ENCODE assay signal across 12 cellular contexts in the genomic region with DNA sequence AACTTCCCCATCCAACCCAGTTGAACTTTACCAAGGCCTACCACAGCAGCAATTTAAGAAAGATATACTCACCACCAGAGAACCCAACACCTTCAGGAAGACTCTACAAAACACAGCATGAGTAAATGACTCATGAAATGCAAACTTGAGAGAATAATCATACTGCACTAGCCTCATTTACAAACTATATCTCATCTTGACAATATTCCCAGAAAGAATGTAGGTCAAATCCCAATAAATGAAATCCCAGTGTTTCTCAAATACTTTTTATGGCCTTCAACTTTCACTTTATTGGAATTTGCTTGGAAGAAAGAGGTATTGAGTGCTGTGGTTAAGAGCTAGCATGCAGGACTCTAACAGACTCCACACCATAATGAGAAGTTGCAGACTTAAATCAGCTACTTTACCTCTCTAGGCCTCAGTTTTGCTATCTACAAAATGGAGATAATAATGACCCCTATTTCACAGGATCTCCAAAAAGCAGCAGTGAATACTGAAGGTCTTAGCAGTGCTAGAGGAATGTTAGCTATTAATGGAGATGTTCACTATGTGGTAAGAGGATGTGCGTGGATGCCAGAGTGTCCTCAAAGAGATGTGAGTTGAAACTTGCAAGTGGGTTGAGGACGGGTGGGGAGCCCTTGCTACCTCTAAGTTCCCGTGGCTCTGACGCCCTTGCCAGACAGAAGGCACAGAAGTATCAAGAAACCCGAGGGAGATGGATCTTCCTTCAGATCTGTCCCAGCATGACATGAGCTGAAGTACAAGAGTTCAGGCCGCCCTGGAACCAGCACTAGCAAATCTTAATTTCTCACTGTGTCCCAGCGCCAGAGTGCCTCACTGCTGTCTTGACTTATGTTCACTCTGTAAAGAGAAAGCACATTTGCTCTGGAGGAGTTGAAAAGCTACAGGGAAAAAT. TPM values are rescaled to one million over a fixed set of nuclear protein-coding genes. Genes with fewer than 3 reads are reported as not detected.
DNase-seq lines count a peak whose midpoint lies in the region; ATAC-seq and TF ChIP-seq lines count a peak whose summit lies in the region.
"Had no signal": no experiment of that assay in that cellular context is flagged by ENCODE, and none has a peak within 500 bp of the region (broad histone marks: within the 10 kb centered on the region; RNA-seq: fewer than 3 reads in every experiment).

No MANE protein-coding gene starts in this region.

- no peaks in the 10 kb centered on the region for H3K9me3 Mint-ChIP-seq in CD4-positive, alpha-beta T cell
- no peaks in the 10 kb centered on the region for H3K9me3 Mint-ChIP-seq in activated naive CD8-positive, alpha-beta T cell treated with anti-CD3 and anti-CD28 coated beads, Interleukin-2, amount 10 ng/mL, durations not matched to agents 7 days and 5 days
- H3K9me3 Mint-ChIP-seq: dendritic cell treated with granulocyte-macrophage colony-stimulating factor and Interleukin-4, amounts not matched to agents 40 ng/mL and 50 ng/mL, for 4 days had no signal

- no peaks in the 10 kb centered on the region for H3K27me3 ChIP-seq in CD4-positive, alpha-beta T cell (ENCODE audit: control insufficient read depth, insufficient read depth, low read length)
- H3K27me3 ChIP-seq in HCT116 (ENCODE audit: insufficient read depth, low read length) (no peaks in the 10 kb centered on the region), left lung (no peaks in the 10 kb centered on the region)
- H3K27me3 ChIP-seq: heart left ventricle had no signal

- H2AFZ ChIP-seq in HCT116 (ENCODE audit: low read depth, low read length, poor library complexity, severe bottlenecking): no peak overlapping the region

- peak overlapping the region; percentile 91 for H3K27ac Mint-ChIP-seq in CD4-positive, alpha-beta T cell
- H3K27ac Mint-ChIP-seq in activated naive CD8-positive, alpha-beta T cell treated with anti-CD3 and anti-CD28 coated beads, Interleukin-2, amount 10 ng/mL, durations not matched to agents 7 days and 5 days: peak overlapping the region; percentile 76
- H3K27ac Mint-ChIP-seq: dendritic cell treated with granulocyte-macrophage colony-stimulating factor and Interleukin-4, amounts not matched to agents 40 ng/mL and 50 ng/mL, for 4 days had no signal

- H3K36me3 ChIP-seq in HCT116 (ENCODE audit: control insufficient read depth in 1 of 2, insufficient read depth in 2 of 2, low read length in 2 of 2) (no peaks in the 10 kb centered on the region), left lung (no peaks in the 10 kb centered on the region)

- H3K36me3 Mint-ChIP-seq in CD4-positive, alpha-beta T cell (ENCODE audit: low read depth): peaks cover 72% of the 10 kb centered on the region
- H3K36me3 Mint-ChIP-seq in activated naive CD8-positive, alpha-beta T cell treated with anti-CD3 and anti-CD28 coated beads, Interleukin-2, amount 10 ng/mL, durations not matched to agents 7 days and 5 days: peaks cover 24% of the 10 kb centered on the region

- H3K4me3 Mint-ChIP-seq in CD4-positive, alpha-beta T cell: peak overlapping the region; percentile 70
- H3K4me3 Mint-ChIP-seq in activated naive CD8-positive, alpha-beta T cell treated with anti-CD3 and anti-CD28 coated beads, Interleukin-2, amount 10 ng/mL, durations not matched to agents 7 days and 5 days: peak overlapping the region; percentile 53
- H3K4me3 Mint-ChIP-seq: dendritic cell treated with granulocyte-macrophage colony-stimulating factor and Interleukin-4, amounts not matched to agents 40 ng/mL and 50 ng/mL, for 4 days had no signal

- peak overlapping the region; percentile 15; the same call in 1 of the 2 replicates for H3K4me2 ChIP-seq in HCT116 (ENCODE audit: low read length)

- no peaks in the 10 kb centered on the region for H3K27me3 Mint-ChIP-seq in CD4-positive, alpha-beta T cell
- no peaks in the 10 kb centered on the region for H3K27me3 Mint-ChIP-seq in activated naive CD8-positive, alpha-beta T cell treated with anti-CD3 and anti-CD28 coated beads, Interleukin-2, amount 10 ng/mL, durations not matched to agents 7 days and 5 days
- H3K27me3 Mint-ChIP-seq: dendritic cell treated with granulocyte-macrophage colony-stimulating factor and Interleukin-4, amounts not matched to agents 40 ng/mL and 50 ng/mL, for 4 days had no signal

- H3K9ac ChIP-seq in HCT116 (ENCODE audit: low read length): no peak overlapping the region

- RAD21 ChIA-PET in HCT116 (lab: Charles Lee; ENCODE audit: low non-redundant PET in 1 of 2, low total read pairs in 2 of 2, uncharacterized antibody in 2 of 2, unreplicated experiment in 2 of 2): no interaction called here

- no TSS peak for BruUV-seq in HCT116 (replicated peaks; lab: Mats Ljungman, UMichigan)

- no peak for TF ChIP-seq RAD21 in HCT116 (IDR thresholded peaks at IDR 0.05; ENCODE audit: low read depth)

- H4K20me1 ChIP-seq in HCT116 (ENCODE audit: insufficient read depth): no peaks in the 10 kb centered on the region

- H3K4me1 Mint-ChIP-seq in CD4-positive, alpha-beta T cell (ENCODE audit: low read depth): peaks cover 91% of the 10 kb centered on the region
- peaks cover 66% of the 10 kb centered on the region for H3K4me1 Mint-ChIP-seq in activated naive CD8-positive, alpha-beta T cell treated with anti-CD3 and anti-CD28 coated beads, Interleukin-2, amount 10 ng/mL, durations not matched to agents 7 days and 5 days

- H3K4me3 ChIP-seq in HCT116 (replicated peaks in 1 of 2; ENCODE audit: low read depth in 1 of 2, low read length in 2 of 2) (no peak overlapping the region), left lung (no peak overlapping the region)
- H3K4me3 ChIP-seq: heart left ventricle had no signal

- DNase-seq in CD4-positive, alpha-beta T cell: no peak
- DNase-seq in HCT116 (ENCODE audit: low read depth, low spot score) (no peak), left lung (no peak)
- DNase-seq in activated naive CD8-positive, alpha-beta T cell treated with anti-CD3 and anti-CD28 coated beads, Interleukin-2, amount 10 ng/mL, durations not matched to agents 7 days and 5 days: no peak
- DNase-seq: heart left ventricle; mesendoderm; NCI-H1694; NK-92 treated with Interleukin-12 subunit alpha and Interleukin-12 subunit beta, amount 100 ng/mL, for 24 hours had no signal

- TF ChIP-seq POLR2A in HCT116 (IDR thresholded peaks at IDR 0.05; ENCODE audit: borderline replicate concordance, extremely low read depth, insufficient read depth, insufficient read length): no peak

- ATAC-seq in CD4-positive, alpha-beta T cell (ENCODE audit: poor library complexity): peak; percentile 21
- ATAC-seq in HCT116: no peak
- peak; percentile 33 for ATAC-seq in activated naive CD8-positive, alpha-beta T cell treated with anti-CD3 and anti-CD28 coated beads, Interleukin-2, amount 10 ng/mL, durations not matched to agents 7 days and 5 days (ENCODE audit: low read depth)
- peak; percentile 24 for ATAC-seq in left lung
- ATAC-seq in GM19463 (IDR thresholded peaks at IDR 0.05; ENCODE audit: unreplicated experiment): no peak
- ATAC-seq in GM18511 (IDR thresholded peaks at IDR 0.05; ENCODE audit: unreplicated experiment): no peak
- ATAC-seq in GM18907 (IDR thresholded peaks at IDR 0.05; ENCODE audit: unreplicated experiment): no peak
- ATAC-seq: heart left ventricle had no signal

- no peak overlapping the region for H3K27ac ChIP-seq in CD4-positive, alpha-beta T cell (ENCODE audit: low read depth, low read length)
- H3K27ac ChIP-seq in HCT116 (ENCODE audit: low read depth, low read length) (no peak overlapping the region), left lung (no peak overlapping the region)

- no peaks in the 10 kb centered on the region for H3K9me3 ChIP-seq in CD4-positive, alpha-beta T cell (ENCODE audit: control insufficient read depth, low read length)
- H3K9me3 ChIP-seq in HCT116 (ENCODE audit: control insufficient read depth in 1 of 2, insufficient read depth in 1 of 2, low read depth in 1 of 2, low read length in 2 of 2): no peaks in the 10 kb centered on the region
- H3K9me3 ChIP-seq in left lung: no peaks in the 10 kb centered on the region
- H3K9me3 ChIP-seq: heart left ventricle had no signal

- H3K4me1 ChIP-seq in HCT116 (ENCODE audit: control insufficient read depth in 1 of 2, insufficient read depth in 2 of 2, low read length in 2 of 2) (peaks cover 0 to 17% of the 10 kb centered on the region in 2 experiments; a peak in 2 of 4 replicates), left lung (peaks cover 0 to 12% of the 10 kb centered on the region in 2 donors)

- POLR2A ChIA-PET in CD4-positive, alpha-beta T cell (lab: Charles Lee): interaction anchor here (1.0 to 2.5 kb wide), 6 partner anchors 10 to 103 kb away, joined by 3 to 17 read pairs (median 4); a partner anchor contains a TSS
- POLR2A ChIA-PET in HCT116 (lab: Charles Lee): no interaction called here
- POLR2A ChIA-PET in activated naive CD8-positive, alpha-beta T cell treated with anti-CD3 and anti-CD28 coated beads, Interleukin-2, amount 10 ng/mL, durations not matched to agents 7 days and 5 days (lab: Charles Lee): interaction anchor here (0.8 to 1.6 kb wide), 3 partner anchors 10 to 43 kb away, joined by 3 to 6 read pairs (median 3); no protein-coding TSS in a partner anchor

- no peaks in the 10 kb centered on the region for H3K9me2 ChIP-seq in HCT116 (ENCODE audit: insufficient read depth)

- no peak for TF ChIP-seq CTCF in CD4-positive, alpha-beta T cell (IDR thresholded peaks at IDR 0.05)
- TF ChIP-seq CTCF in HCT116 (IDR thresholded peaks at IDR 0.05 in 2 of 3, conservative IDR thresholded peaks at IDR 0.05 in 1 of 3; ENCODE audit: borderline replicate concordance in 1 of 3, insufficient read depth in 1 of 3, low read depth in 2 of 3, low read length in 2 of 3): no peak
- no peak for TF ChIP-seq CTCF in left lung (IDR thresholded peaks at IDR 0.05)

- H3K79me2 ChIP-seq in HCT116 (ENCODE audit: insufficient read depth, low read length): no peaks in the 10 kb centered on the region

- intact Hi-C loops in CD4-positive, alpha-beta T cell (cut with DNase I, micrococcal nuclease): no loop called here
- intact Hi-C loops in HCT116 (cut with micrococcal nuclease) (no loop called here), left lung (cut with DNase I) (no loop called here)

- CTCF ChIA-PET in CD4-positive, alpha-beta T cell (lab: Charles Lee): interaction anchor here (1.0 to 3.7 kb wide), 4 partner anchors 10 to 45 kb away, joined by 3 to 11 read pairs (median 4); no protein-coding TSS in a partner anchor
- CTCF ChIA-PET in HCT116 (lab: Charles Lee): no interaction called here

TF ChIP-seq in HCT116, 20 proteins besides CTCF, POLR2A, EP300 and RAD21 (continues in another document):
- TF ChIP-seq ZNF274 (IDR thresholded peaks at IDR 0.05; ENCODE audit: low read depth, low read length): no peak
- TF ChIP-seq TCF7L2 (IDR thresholded peaks at IDR 0.05; ENCODE audit: borderline replicate concordance, extremely low read depth, insufficient read depth, insufficient read length): no peak
- TF ChIP-seq FOSL1 (IDR thresholded peaks at IDR 0.05; ENCODE audit: low read depth): no peak
- TF ChIP-seq SIN3A (IDR thresholded peaks at IDR 0.05; ENCODE audit: low read depth): no peak
- no peak for TF ChIP-seq SP1 (IDR thresholded peaks at IDR 0.05; ENCODE audit: low read depth)
- no peak for TF ChIP-seq JUND (IDR thresholded peaks at IDR 0.05)

RNA-seq across cellular contexts. Expression of a gene that starts 59.7 kb away (rescaled TPM):
- total RNA-seq in CD4-positive, alpha-beta T cell: 100 to 1,000 TPM; 419 TPM
- total RNA-seq in HCT116 (2021; ENCODE audit: unreplicated experiment) (18.5 TPM), left lung (10 to 100 TPM; 58.8 to 73.8 TPM)
- polyA plus RNA-seq in HCT116 (2012): 19.3 and 20.2 TPM in 2 replicates
- total RNA-seq in activated naive CD8-positive, alpha-beta T cell treated with anti-CD3 and anti-CD28 coated beads, Interleukin-2, amount 10 ng/mL, durations not matched to agents 7 days and 5 days: 100 to 1,000 TPM; 363 to 409 TPM

Comparison
In these comparisons a context has a peak if more than half of its experiments do, and no peak if none do; other contexts are left out.
1. ATAC-seq: peak in CD4-positive, alpha-beta T cell (single experiment), activated naive CD8-positive, alpha-beta T cell treated with anti-CD3 and anti-CD28 coated beads, Interleukin-2, amount 10 ng/mL, durations not matched to agents 7 days and 5 days (single experiment) and left lung (single experiment); none in HCT116 (single experiment), GM19463 (single experiment), GM18511 (single experiment) and GM18907 (single experiment).
2. RNA of a gene that starts 59.7 kb away (total RNA-seq): 419 TPM in CD4-positive, alpha-beta T cell and 363 to 409 TPM in activated naive CD8-positive, alpha-beta T cell treated with anti-CD3 and anti-CD28 coated beads, Interleukin-2, amount 10 ng/mL, durations not matched to agents 7 days and 5 days; 58.8 to 73.8 TPM in left lung and 18.5 TPM in HCT116 (single experiment); every median in the first group is over 4 times any median in the second.